ENCODE assay signal across 26 cellular contexts in the genomic region with DNA sequence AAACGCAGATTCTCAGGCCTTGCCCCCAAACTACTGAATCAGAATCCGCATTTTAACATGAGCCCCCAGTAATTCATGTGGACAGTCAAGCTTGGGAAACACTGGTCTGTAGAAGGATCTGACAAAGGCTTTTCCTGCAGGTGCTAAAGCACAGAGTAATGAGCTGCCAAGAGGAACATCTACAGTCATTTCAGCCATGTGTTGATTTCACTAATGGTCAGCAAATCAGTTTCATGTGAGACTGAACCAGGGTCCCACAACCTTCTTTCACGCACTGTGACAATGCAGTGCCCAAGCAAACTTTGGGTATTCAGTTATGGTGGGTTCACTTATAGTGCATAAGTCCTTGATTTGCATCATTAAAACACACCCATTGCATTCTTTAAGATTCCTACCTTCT.
"Had no signal": no experiment of that assay in that cellular context is flagged by ENCODE, and none has a peak within 500 bp of the region (broad histone marks: within the 10 kb centered on the region; RNA-seq: fewer than 3 reads in every experiment).

No MANE protein-coding gene starts in this region.

- H3K9me3 Mint-ChIP-seq: activated T-helper 1 cell treated with anti-CD3 and anti-CD28 coated beads, Interleukin-12 subunit alpha, Interleukin-12 subunit beta, Interleukin-2, Interleukin-4 antibody, amounts not matched to agents 30 ng/mL and 10 ng/mL and 1 ng/mL, durations not matched to agents 14 hours and 24 hours and 36 hours had no signal

- H3K9me3 ChIP-seq: adrenal gland, body of pancreas, breast epithelium had no signal

- H3K4me1 Mint-ChIP-seq: activated B cell treated with CpG ODN at 0.5 μM for 24 hours had no signal

- H3K27ac ChIP-seq: adrenal gland, breast epithelium, VCaP had no signal

- ATAC-seq: activated naive CD4-positive, alpha-beta T cell treated with anti-CD3 and anti-CD28 coated beads, Interleukin-2, amount 50 U/mL, for 72 hours; activated T-cell treated with anti-CD3 and anti-CD28 coated beads, Interleukin-2, amount 50 U/mL, for 4 hours had no signal

- H3K27ac Mint-ChIP-seq: activated B cell treated with CpG ODN at 0.5 μM for 24 hours; activated CD4-positive, alpha-beta memory T cell treated with anti-CD3 and anti-CD28 coated beads for 36 hours; activated naive CD4-positive, alpha-beta T cell treated with anti-CD3 and anti-CD28 coated beads for 36 hours; activated naive CD4-positive, alpha-beta T cell treated with anti-CD3 and anti-CD28 coated beads, Interleukin-2, amount 50 U/mL, for 72 hours; activated T-helper 1 cell treated with anti-CD3 and anti-CD28 coated beads, Interleukin-12 subunit alpha, Interleukin-12 subunit beta, Interleukin-2, Interleukin-4 antibody, amounts not matched to agents 30 ng/mL and 10 ng/mL and 1 ng/mL, durations not matched to agents 14 hours and 24 hours and 36 hours; T-helper 1 cell treated with Interleukin-12 subunit alpha and Interleukin-12 subunit beta and Interleukin-4 antibody, amounts not matched to agents 30 μg/mL and 1 μg/mL, for 36 hours; T-helper 2 cell treated with Interferon-gamma antibody and Interleukin-4, amounts not matched to agents 5 μg/mL and 100 μg/mL, for 36 hours had no signal

- H3K36me3 Mint-ChIP-seq: activated CD4-positive, alpha-beta memory T cell treated with anti-CD3 and anti-CD28 coated beads for 36 hours; activated naive CD4-positive, alpha-beta T cell treated with anti-CD3 and anti-CD28 coated beads, Interleukin-2, amount 50 U/mL, for 72 hours had no signal

- H3K4me3 Mint-ChIP-seq: activated B cell treated with CpG ODN at 0.5 μM for 24 hours; activated CD4-positive, alpha-beta memory T cell treated with anti-CD3 and anti-CD28 coated beads for 36 hours; activated naive CD4-positive, alpha-beta T cell treated with anti-CD3 and anti-CD28 coated beads for 36 hours; activated T-cell treated with anti-CD3 and anti-CD28 coated beads, Interleukin-2, amount 50 U/mL, for 4 hours; activated T-helper 1 cell treated with anti-CD3 and anti-CD28 coated beads, Interleukin-12 subunit alpha, Interleukin-12 subunit beta, Interleukin-2, Interleukin-4 antibody, amounts not matched to agents 30 ng/mL and 10 ng/mL and 1 ng/mL, durations not matched to agents 14 hours and 24 hours and 36 hours; T-helper 1 cell treated with Interleukin-12 subunit alpha and Interleukin-12 subunit beta and Interleukin-4 antibody, amounts not matched to agents 30 μg/mL and 1 μg/mL, for 36 hours; T-helper 2 cell treated with Interferon-gamma antibody and Interleukin-4, amounts not matched to agents 5 μg/mL and 100 μg/mL, for 36 hours had no signal

- H3K36me3 ChIP-seq: adrenal gland, breast epithelium had no signal

- H3K4me1 ChIP-seq: body of pancreas, breast epithelium had no signal

- DNase-seq: activated B cell treated with CpG ODN at 0.5 μM for 24 hours; activated CD4-positive, alpha-beta memory T cell treated with anti-CD3 and anti-CD28 coated beads for 36 hours; activated CD4-positive, alpha-beta T cell treated with anti-CD3 and anti-CD28 coated beads for 4 hours; activated CD4-positive, alpha-beta T cell treated with anti-CD3 and anti-CD28 coated beads, Interleukin-2, amount 50 U/mL, for 1 hour; activated CD4-positive, CD25-positive, alpha-beta regulatory T cell treated with anti-CD3 and anti-CD28 coated beads, Interleukin-2, amount 50 U/mL, for 72 hours; activated CD8-positive, alpha-beta memory T cell treated with anti-CD3 and anti-CD28 coated beads, Interleukin-2, amount 50 U/mL, for 4 hours; activated gamma-delta T cell treated with Interleukin-2 at 50 U/mL for 16 hours; activated naive CD4-positive, alpha-beta T cell treated with anti-CD3 and anti-CD28 coated beads for 36 hours; activated T-cell treated with anti-CD3 and anti-CD28 coated beads for 4 hours; activated T-cell treated with anti-CD3 and anti-CD28 coated beads, Interleukin-2, amount 50 U/mL, for 4 hours; adrenal gland; NCI-H1105; NCI-H1417 treated with DMSO at 0.1 percent for 48 hours; NCI-H187 treated with DMSO at 0.1 percent for 48 hours; NCI-H226; NCI-H446 treated with DMSO at 0.1 percent for 48 hours; NCI-H524; OCI-M1; Right ventricle myocardium superior had no signal

- H3K27me3 Mint-ChIP-seq: activated CD4-positive, alpha-beta memory T cell treated with anti-CD3 and anti-CD28 coated beads for 36 hours had no signal

- H3K4me3 ChIP-seq: adrenal gland, body of pancreas, breast epithelium had no signal

- H3K27me3 ChIP-seq: adrenal gland, body of pancreas, breast epithelium had no signal
